In genomic region chr3:148211725-148212124, GRCh38 we compare ENCODE assay signal across 13 cellular contexts.
DNase-seq lines count a peak whose midpoint lies in the region; ATAC-seq and TF ChIP-seq lines count a peak whose summit lies in the region.
"Had no signal": no experiment of that assay in that cellular context is flagged by ENCODE, and none has a peak within 500 bp of the region (broad histone marks: within the 10 kb centered on the region; RNA-seq: fewer than 3 reads in every experiment).

No MANE protein-coding gene starts in this region.

- H3K9me3 Mint-ChIP-seq in neural progenitor cell, result peaks cover 3% of the 10 kb centered on the region
- H3K9me3 Mint-ChIP-seq: neural crest cell had no signal

- H3K27ac ChIP-seq in neural progenitor cell (no peak overlapping the region), left lung (no peak overlapping the region)
- H3K27ac ChIP-seq: uterus had no signal

- H3K4me3 ChIP-seq in fibroblast of pulmonary artery (replicated peaks; ENCODE audit: low read depth, low read length), result no peak overlapping the region
- no peak overlapping the region for H3K4me3 ChIP-seq in neural progenitor cell
- H3K4me3 ChIP-seq in left lung, result no peak overlapping the region
- H3K4me3 ChIP-seq: uterus had no signal

- peak; percentile 61 for ATAC-seq in GM21367 (IDR thresholded peaks at IDR 0.05; ENCODE audit: unreplicated experiment)
- no peak for ATAC-seq in GM21390 (IDR thresholded peaks at IDR 0.05; ENCODE audit: unreplicated experiment)
- ATAC-seq in left lung, result no peak

- H4K20me1 ChIP-seq in neural progenitor cell (ENCODE audit: low read depth), result no peaks in the 10 kb centered on the region

- H3K9me3 ChIP-seq in neural progenitor cell (ENCODE audit: low read depth), result no peaks in the 10 kb centered on the region
- H3K9me3 ChIP-seq in left lung, result no peaks in the 10 kb centered on the region
- H3K9me3 ChIP-seq: uterus had no signal

- H3K4me1 ChIP-seq in neural progenitor cell, result no peaks in the 10 kb centered on the region
- H3K4me1 ChIP-seq in left lung, result no peaks in the 10 kb centered on the region
- H3K4me1 ChIP-seq: uterus had no signal

- intact Hi-C loops in left lung (cut with DNase I), result no loop called here

- H3K27me3 ChIP-seq in neural progenitor cell, result no peaks in the 10 kb centered on the region
- H3K27me3 ChIP-seq in left lung, result no peaks in the 10 kb centered on the region
- H3K27me3 ChIP-seq: uterus had no signal

- H3K36me3 Mint-ChIP-seq in neural progenitor cell, result no peaks in the 10 kb centered on the region

- no peak overlapping the region for H3K9ac ChIP-seq in neural progenitor cell

- no peak overlapping the region for H2AFZ ChIP-seq in neural progenitor cell (replicated peaks)

- H3K27me3 Mint-ChIP-seq in neural progenitor cell (ENCODE audit: insufficient read depth, low read depth), result no peaks in the 10 kb centered on the region
- H3K27me3 Mint-ChIP-seq: central memory CD8-positive, alpha-beta T cell had no signal

- no peaks in the 10 kb centered on the region for H3K79me2 ChIP-seq in neural progenitor cell (ENCODE audit: low read depth)

- H3K36me3 ChIP-seq in neural progenitor cell, result no peaks in the 10 kb centered on the region
- no peaks in the 10 kb centered on the region for H3K36me3 ChIP-seq in left lung
- H3K36me3 ChIP-seq: uterus had no signal

- H3K4me1 Mint-ChIP-seq in neural progenitor cell, result no peaks in the 10 kb centered on the region
- H3K4me1 Mint-ChIP-seq: central memory CD8-positive, alpha-beta T cell; neural crest cell had no signal

- no peak overlapping the region for H3K27ac Mint-ChIP-seq in neural progenitor cell

- DNase-seq in COLO829 (ENCODE audit: low spot score), result peak; percentile 10
- DNase-seq in HuH-7 (ENCODE audit: low spot score), result peak; percentile 6
- peak; percentile 45 for DNase-seq in fibroblast of pulmonary artery (ENCODE audit: low read depth)
- DNase-seq in neural progenitor cell (ENCODE audit: low spot score), result no peak
- DNase-seq in NCI-H1694 (lab: John Stamatoyannopoulos, UW), result no peak
- no peak for DNase-seq in left lung
- DNase-seq: AML-193, NCI-H187 treated with DMSO at 0.1 percent for 48 hours, uterus had no signal

- H3F3A ChIP-seq in neural progenitor cell (ENCODE audit: low read depth), result no peaks in the 10 kb centered on the region

- no peak overlapping the region for H3K4me3 Mint-ChIP-seq in neural progenitor cell
- H3K4me3 Mint-ChIP-seq: central memory CD8-positive, alpha-beta T cell; neural crest cell had no signal

- TF ChIP-seq CTCF in fibroblast of pulmonary artery (IDR thresholded peaks at IDR 0.05; ENCODE audit: low read length, missing control alignments) (no peak), neural progenitor cell (IDR thresholded peaks at IDR 0.05) (no peak), left lung (IDR thresholded peaks at IDR 0.05) (no peak)

- H3K4me2 ChIP-seq in neural progenitor cell, result no peak overlapping the region

Comparison
In these comparisons a context has a peak if more than half of its experiments do, and no peak if none do; other contexts are left out.
1. DNase-seq: peak in COLO829 (single experiment), HuH-7 (single experiment) and fibroblast of pulmonary artery (single experiment); none in neural progenitor cell (single experiment), NCI-H1694 (single experiment) and left lung (0 of 2).